In genomic region chr6:34986845-34987246, GRCh38 we compare ENCODE assay signal across 8 cellular contexts.
DNase-seq lines count a peak whose midpoint lies in the region; ATAC-seq and TF ChIP-seq lines count a peak whose summit lies in the region.

No MANE protein-coding gene starts in this region.

- H3K4me3 ChIP-seq in right atrium auricular region, result no peak overlapping the region

- peaks cover 31% of the 10 kb centered on the region for H3K36me3 ChIP-seq in right atrium auricular region

- H3K9me3 ChIP-seq in right atrium auricular region, result no peaks in the 10 kb centered on the region

- DNase-seq in GF-D8 (lab: John Stamatoyannopoulos, UW) (peak; percentile 18), NCI-H1417 treated with DMSO at 0.1 percent for 48 hours (lab: John Stamatoyannopoulos, UW) (peak; percentile 25), T follicular helper cell (ENCODE audit: low read depth) (peak; percentile 38), amniotic stem cell (lab: John Stamatoyannopoulos, UW) (peak; percentile 56), right atrium auricular region (ENCODE audit: low spot score) (peak; percentile 73), putamen (ENCODE audit: low spot score) (peak; percentile 85)

- ATAC-seq in HG03159 (IDR thresholded peaks at IDR 0.05; ENCODE audit: unreplicated experiment), result no peak
- no peak for ATAC-seq in HG02759 (IDR thresholded peaks at IDR 0.05; ENCODE audit: unreplicated experiment)

- H3K27ac ChIP-seq in right atrium auricular region, result peak overlapping the region; percentile 21 to 40

- peaks cover 0 to 10% of the 10 kb centered on the region in 2 donors for H3K4me1 ChIP-seq in right atrium auricular region

- no peaks in the 10 kb centered on the region for H3K27me3 ChIP-seq in right atrium auricular region

- peak; percentile 75 to 88 for TF ChIP-seq CTCF in right atrium auricular region (IDR thresholded peaks at IDR 0.05)

Comparison
In these comparisons a context has a peak if more than half of its experiments do, and no peak if none do; other contexts are left out.
1. DNase-seq: peak in every context shown above with its lines; median percentile 85 in putamen; 73 in right atrium auricular region; 56 in amniotic stem cell; 38 in T follicular helper cell; 25 in NCI-H1417 treated with DMSO at 0.1 percent for 48 hours; 18 in GF-D8.